Comparison of ENCODE assay signal across 8 cellular contexts in genomic region chr6:87779542-87779941, GRCh38.
"Had no signal": no experiment of that assay in that cellular context is flagged by ENCODE, and none has a peak within 500 bp of the region (broad histone marks: within the 10 kb centered on the region; RNA-seq: fewer than 3 reads in every experiment).

No MANE protein-coding gene starts in this region.

- H3K4me1 ChIP-seq: HAP-1 had no signal

- H3K9ac ChIP-seq: KMS-11 had no signal

- H3K4me2 ChIP-seq: KMS-11 had no signal

- H3K27ac ChIP-seq: HL-60, KMS-11 had no signal

- H3K4me3 ChIP-seq: HAP-1 had no signal

- FAIRE-seq: HepG2 had no signal

- H3K36me3 ChIP-seq: HAP-1 had no signal

- H3K9me3 ChIP-seq: HAP-1 had no signal

- ATAC-seq: HCT116, HepG2 had no signal

- DNase-seq: GOT3, H7, HFFc6 had no signal
